23 cellular contexts compared by ENCODE assay signal in genomic region chr5:92969781-92970237, GRCh38.
DNase-seq lines count a peak whose midpoint lies in the region; FAIRE-seq and TF ChIP-seq lines count a peak whose summit lies in the region.
"Had no signal": no experiment of that assay in that cellular context is flagged by ENCODE, and none has a peak within 500 bp of the region (broad histone marks: within the 10 kb centered on the region; RNA-seq: fewer than 3 reads in every experiment).

No MANE protein-coding gene starts in this region.

- no peaks in the 10 kb centered on the region for H3K4me1 Mint-ChIP-seq in activated naive CD4-positive, alpha-beta T cell treated with anti-CD3 and anti-CD28 coated beads for 36 hours (ENCODE audit: low read depth)
- H3K4me1 Mint-ChIP-seq: central memory CD8-positive, alpha-beta T cell; H9 had no signal

- no peaks in the 10 kb centered on the region for H3K9me3 Mint-ChIP-seq in activated naive CD4-positive, alpha-beta T cell treated with anti-CD3 and anti-CD28 coated beads for 36 hours
- H3K9me3 Mint-ChIP-seq: H9 had no signal

- no peaks in the 10 kb centered on the region for H3K36me3 Mint-ChIP-seq in activated naive CD4-positive, alpha-beta T cell treated with anti-CD3 and anti-CD28 coated beads for 36 hours (ENCODE audit: low read depth)

- no peaks in the 10 kb centered on the region for H3K4me1 ChIP-seq in adipocyte (ENCODE audit: control insufficient read depth, insufficient read depth, low read length)
- H3K4me1 ChIP-seq: adrenal gland, uterus had no signal

- no peaks in the 10 kb centered on the region for H3K27me3 Mint-ChIP-seq in activated naive CD4-positive, alpha-beta T cell treated with anti-CD3 and anti-CD28 coated beads for 36 hours (ENCODE audit: low read depth)
- H3K27me3 Mint-ChIP-seq: central memory CD8-positive, alpha-beta T cell had no signal

- DNase-seq in Ammon's horn (ENCODE audit: low spot score) (peak; percentile 92), adipocyte (ENCODE audit: low read depth) (peak; percentile 7), frontal cortex (ENCODE audit: low spot score in 2 of 2) (no peak), occipital lobe (lab: John Stamatoyannopoulos, UW) (peak; percentile 42), NCI-H2081 treated with DMSO at 0.1 percent for 48 hours (lab: John Stamatoyannopoulos, UW) (no peak), NCI-H526 (lab: John Stamatoyannopoulos, UW) (no peak), erythroblast (lab: John Stamatoyannopoulos, UW) (no peak)
- DNase-seq in activated naive CD4-positive, alpha-beta T cell treated with anti-CD3 and anti-CD28 coated beads for 36 hours, result no peak
- DNase-seq: activated CD4-positive, alpha-beta T cell treated with anti-CD3 and anti-CD28 coated beads, Interleukin-2, amount 50 U/mL, for 4 hours; activated effector memory CD4-positive, alpha-beta T cell treated with Interleukin-2 at 50 U/mL for 16 hours; adrenal gland; GF-D8; H9; KBM-7; NCI-H146; NCI-H774; retina; stimulated activated CD4-positive, alpha-beta T cell treated with anti-CD3 and anti-CD28 coated beads, Interleukin-12 subunit alpha, Interleukin-12 subunit beta, amount 100 ng/mL, for 4 hours; stimulated activated CD8-positive, alpha-beta memory T cell treated with anti-CD3 and anti-CD28 coated beads, Interleukin-4, amount 100 ng/mL, for 48 hours; uterus; WERI-Rb-1 had no signal

- FAIRE-seq in frontal cortex (lab: Jason Lieb, UNC), result peak; percentile 39

- no peaks in the 10 kb centered on the region for H3K36me3 ChIP-seq in adipocyte (ENCODE audit: control insufficient read depth, insufficient read depth, low read length, severe bottlenecking)
- H3K36me3 ChIP-seq: adrenal gland, uterus, WERI-Rb-1 had no signal

- no peak for TF ChIP-seq POLR2A in erythroblast (IDR thresholded peaks at IDR 0.05; ENCODE audit: low read length)

- CTCF ChIA-PET in activated naive CD4-positive, alpha-beta T cell treated with anti-CD3 and anti-CD28 coated beads for 36 hours (lab: Charles Lee), result no interaction called here

- no peak overlapping the region for H3K9ac ChIP-seq in adipocyte (ENCODE audit: low read length)

- no peaks in the 10 kb centered on the region for H3K9me3 ChIP-seq in adipocyte (ENCODE audit: control insufficient read depth, low read length)
- H3K9me3 ChIP-seq: adrenal gland, uterus had no signal

- no peak overlapping the region for H3K4me3 ChIP-seq in adipocyte (ENCODE audit: low read length)
- H3K4me3 ChIP-seq: adrenal gland, uterus had no signal

- no peak overlapping the region for H3K4me3 Mint-ChIP-seq in activated naive CD4-positive, alpha-beta T cell treated with anti-CD3 and anti-CD28 coated beads for 36 hours
- H3K4me3 Mint-ChIP-seq: central memory CD8-positive, alpha-beta T cell; H9; T-helper 1 cell treated with Interleukin-12 subunit alpha and Interleukin-12 subunit beta and Interleukin-4 antibody, amounts not matched to agents 30 μg/mL and 1 μg/mL, for 36 hours had no signal

- H3K27ac Mint-ChIP-seq in activated naive CD4-positive, alpha-beta T cell treated with anti-CD3 and anti-CD28 coated beads for 36 hours, result no peak overlapping the region
- H3K27ac Mint-ChIP-seq: H9; T-helper 1 cell treated with Interleukin-12 subunit alpha and Interleukin-12 subunit beta and Interleukin-4 antibody, amounts not matched to agents 30 μg/mL and 1 μg/mL, for 36 hours had no signal

- intact Hi-C loops in activated naive CD4-positive, alpha-beta T cell treated with anti-CD3 and anti-CD28 coated beads for 36 hours (cut with micrococcal nuclease), result no loop called here

- no peaks in the 10 kb centered on the region for H3K27me3 ChIP-seq in adipocyte (replicated peaks; ENCODE audit: control insufficient read depth, insufficient read depth, low read length)
- H3K27me3 ChIP-seq: adrenal gland, uterus had no signal

Comparison
In these comparisons a context has a peak if more than half of its experiments do, and no peak if none do; other contexts are left out.
1. DNase-seq: peak in Ammon's horn (single experiment), adipocyte (single experiment) and occipital lobe (single experiment); none in frontal cortex (0 of 2), NCI-H2081 treated with DMSO at 0.1 percent for 48 hours (single experiment), NCI-H526 (0 of 2), erythroblast (0 of 2) and activated naive CD4-positive, alpha-beta T cell treated with anti-CD3 and anti-CD28 coated beads for 36 hours (single experiment).